9 cellular contexts compared by ENCODE assay signal in genomic region chr6:7115452-7116223, GRCh38. TPM values are rescaled to one million over a fixed set of nuclear protein-coding genes. Genes with fewer than 3 reads are reported as not detected.
DNase-seq lines count a peak whose midpoint lies in the region; ATAC-seq and TF ChIP-seq lines count a peak whose summit lies in the region.
"Had no signal": no experiment of that assay in that cellular context is flagged by ENCODE, and none has a peak within 500 bp of the region (broad histone marks: within the 10 kb centered on the region; RNA-seq: fewer than 3 reads in every experiment).

No MANE protein-coding gene starts in this region.

- H3K9me3 ChIP-seq in muscle layer of duodenum (ENCODE audit: control insufficient read depth in 1 of 2, low read length in 2 of 2) (no peaks in the 10 kb centered on the region), vagina (no peaks in the 10 kb centered on the region)

- H3K36me3 ChIP-seq in muscle layer of duodenum (ENCODE audit: control insufficient read depth in 1 of 2, insufficient read depth in 2 of 2, low read length in 2 of 2): no peaks in the 10 kb centered on the region
- H3K36me3 ChIP-seq in vagina: no peaks in the 10 kb centered on the region

- no peaks in the 10 kb centered on the region for H3K27me3 Mint-ChIP-seq in activated naive CD4-positive, alpha-beta T cell treated with anti-CD3 and anti-CD28 coated beads, Interleukin-2, amount 50 U/mL, for 24 hours
- no peaks in the 10 kb centered on the region for H3K27me3 Mint-ChIP-seq in effector memory CD8-positive, alpha-beta T cell

- H3K4me1 ChIP-seq in muscle layer of duodenum (ENCODE audit: control insufficient read depth in 1 of 2, insufficient read depth in 2 of 2, low read length in 2 of 2) (peaks cover 24 to 48% of the 10 kb centered on the region in 2 donors), vagina (peaks cover 56% of the 10 kb centered on the region)

- H3K4me1 Mint-ChIP-seq in activated naive CD4-positive, alpha-beta T cell treated with anti-CD3 and anti-CD28 coated beads, Interleukin-2, amount 50 U/mL, for 24 hours: peaks cover 86% of the 10 kb centered on the region
- peaks cover 41 to 62% of the 10 kb centered on the region in 2 donors for H3K4me1 Mint-ChIP-seq in effector memory CD8-positive, alpha-beta T cell (ENCODE audit: low read depth in 2 of 2)

- peak overlapping the region; percentile 51 for H3K4me3 Mint-ChIP-seq in activated naive CD4-positive, alpha-beta T cell treated with anti-CD3 and anti-CD28 coated beads, Interleukin-2, amount 50 U/mL, for 24 hours
- H3K4me3 Mint-ChIP-seq in effector memory CD8-positive, alpha-beta T cell: no peak overlapping the region

- TF ChIP-seq POLR2A in vagina (IDR thresholded peaks at IDR 0.05): no peak

- peak overlapping the region; percentile 93 for H3K27ac Mint-ChIP-seq in activated naive CD4-positive, alpha-beta T cell treated with anti-CD3 and anti-CD28 coated beads, Interleukin-2, amount 50 U/mL, for 24 hours
- H3K27ac Mint-ChIP-seq in effector memory CD8-positive, alpha-beta T cell: peak overlapping the region; percentile 65 to 71

- H3K27ac ChIP-seq in muscle layer of duodenum (ENCODE audit: low read length) (peak overlapping the region; percentile 69), vagina (peak overlapping the region; percentile 49)

- H3K4me3 ChIP-seq in muscle layer of duodenum (ENCODE audit: low read depth in 1 of 2, low read length in 2 of 2): peak overlapping the region in 1 of 2 donors; percentile 21
- no peak overlapping the region for H3K4me3 ChIP-seq in vagina

- no peak for TF ChIP-seq CTCF in vagina (IDR thresholded peaks at IDR 0.05)

- ATAC-seq in effector memory CD8-positive, alpha-beta T cell (replicated peaks): no peak
- no peak for ATAC-seq in GM19455 (IDR thresholded peaks at IDR 0.05; ENCODE audit: unreplicated experiment)

- no peaks in the 10 kb centered on the region for H3K9me3 Mint-ChIP-seq in activated naive CD4-positive, alpha-beta T cell treated with anti-CD3 and anti-CD28 coated beads, Interleukin-2, amount 50 U/mL, for 24 hours
- H3K9me3 Mint-ChIP-seq in effector memory CD8-positive, alpha-beta T cell: no peaks in the 10 kb centered on the region

- H3K27me3 ChIP-seq in muscle layer of duodenum (ENCODE audit: low read depth, low read length) (no peaks in the 10 kb centered on the region), vagina (no peaks in the 10 kb centered on the region)

- H3K36me3 Mint-ChIP-seq in activated naive CD4-positive, alpha-beta T cell treated with anti-CD3 and anti-CD28 coated beads, Interleukin-2, amount 50 U/mL, for 24 hours: no peaks in the 10 kb centered on the region
- peaks cover 6% of the 10 kb centered on the region for H3K36me3 Mint-ChIP-seq in effector memory CD8-positive, alpha-beta T cell (ENCODE audit: insufficient read depth)

- DNase-seq in activated naive CD4-positive, alpha-beta T cell (lab: John Stamatoyannopoulos, UW): no peak
- no peak for DNase-seq in effector memory CD8-positive, alpha-beta T cell
- DNase-seq in vagina (ENCODE audit: extremely low spot score in 2 of 2): no peak
- no peak for DNase-seq in HT-29 (ENCODE audit: low spot score)
- no peak for DNase-seq in NCI-H146 (lab: John Stamatoyannopoulos, UW)
- DNase-seq: head of caudate nucleus had no signal

- intact Hi-C loops in vagina (cut with DNase I): no loop called here

RNA-seq across cellular contexts. Expression of gene RREB1, which starts 7.9 kb away (rescaled TPM):
- 57.2 TPM for total RNA-seq in vagina
- 21.6 and 23.9 TPM in 2 replicates for total RNA-seq in HT-29 (2014; rRNA removed; shearing (Covaris generic))
